In the genomic region with DNA sequence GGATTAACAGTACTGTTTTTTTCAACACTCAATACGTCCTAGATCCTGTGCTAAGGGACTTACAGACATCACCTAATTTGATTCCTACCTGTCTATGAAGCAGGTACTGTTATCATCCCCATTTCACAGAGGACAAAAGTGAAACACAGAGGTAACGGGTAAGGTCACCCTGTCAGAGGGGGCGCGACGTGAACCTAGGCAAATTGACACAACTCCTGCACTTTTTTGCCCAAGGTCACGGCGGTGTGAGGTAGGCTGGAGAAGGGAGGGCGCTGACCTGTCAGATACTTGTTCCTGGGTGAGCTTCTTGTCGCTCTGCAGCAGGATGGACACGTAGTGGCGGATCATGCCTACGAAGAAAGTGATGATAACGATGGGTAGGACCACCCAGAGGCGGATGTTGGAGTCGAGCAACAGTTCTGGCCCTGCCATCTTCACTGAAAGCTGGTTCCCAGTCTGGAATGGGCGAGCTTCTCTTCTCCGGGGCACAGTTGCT, we compare ENCODE assay signal across 8 cellular contexts. TPM values are rescaled to one million over a fixed set of nuclear protein-coding genes. Genes with fewer than 3 reads are reported as not detected.
DNase-seq lines count a peak whose midpoint lies in the region; ATAC-seq and TF ChIP-seq lines count a peak whose summit lies in the region.

No MANE protein-coding gene starts in this region.

- H3K18ac ChIP-seq in trophoblast cell (ENCODE audit: low read length) = peak overlapping the region; percentile 58

- peak overlapping the region; percentile 74 for H3K4me2 ChIP-seq in trophoblast cell (ENCODE audit: low read length)

- peak; percentile 22 for ATAC-seq in GM18520 (IDR thresholded peaks at IDR 0.05; ENCODE audit: unreplicated experiment)
- peak; percentile 21 for ATAC-seq in HG02588 (IDR thresholded peaks at IDR 0.05; ENCODE audit: unreplicated experiment)

- H4K8ac ChIP-seq in trophoblast cell (ENCODE audit: low read depth, low read length) = peak overlapping the region; percentile 76

- H3K27ac ChIP-seq in Peyer's patch (peak overlapping the region; percentile 68 to 84 (median 78)), trophoblast cell (ENCODE audit: low read depth, low read length) (no peak overlapping the region)

- peak overlapping the region; percentile 16 for H4K91ac ChIP-seq in trophoblast cell (ENCODE audit: low read depth, low read length)

- peak overlapping the region; percentile 73 for H2AK5ac ChIP-seq in trophoblast cell (ENCODE audit: low read length)

- no CpG with 5 or more reads among the region's 17 CpGs for WGBS in trophoblast cell (ENCODE audit: extremely low coverage, insufficient coverage, insufficient read length)

- no peaks in the 10 kb centered on the region for H3K9me3 ChIP-seq in Peyer's patch
- H3K9me3 ChIP-seq in trophoblast cell (ENCODE audit: insufficient read depth, low read depth, low read length) = no peaks in the 10 kb centered on the region

- H3K4me1 ChIP-seq in Peyer's patch (peaks cover 0 to 10% (median 8%) of the 10 kb centered on the region in 4 donors), trophoblast cell (ENCODE audit: control insufficient read depth in 1 of 2, insufficient read depth in 2 of 2, low read length in 2 of 2) (peaks cover 3 to 4% of the 10 kb centered on the region in 2 experiments)

- no peak overlapping the region for H2BK120ac ChIP-seq in trophoblast cell (ENCODE audit: insufficient read depth, low read length, poor library complexity)

- no peaks in the 10 kb centered on the region for H3K27me3 ChIP-seq in Peyer's patch
- no peaks in the 10 kb centered on the region for H3K27me3 ChIP-seq in trophoblast cell (ENCODE audit: insufficient read depth, low read length)

- peak overlapping the region; percentile 38 for H3K14ac ChIP-seq in trophoblast cell (ENCODE audit: low read length)

- peak overlapping the region; percentile 72 for H3K4ac ChIP-seq in trophoblast cell (ENCODE audit: low read depth, low read length)

- TF ChIP-seq CTCF in Peyer's patch (IDR thresholded peaks at IDR 0.05) (no peak), fibroblast of mammary gland (conservative IDR thresholded peaks at IDR 0.05; ENCODE audit: control insufficient read depth, insufficient read depth, low read depth, low read length) (no peak)

- H3K79me1 ChIP-seq in trophoblast cell (ENCODE audit: low read length) = peaks cover 2% of the 10 kb centered on the region

- H2AFZ ChIP-seq in trophoblast cell (ENCODE audit: insufficient read depth, low read length, poor library complexity) = peak overlapping the region; percentile 91

- no peak for TF ChIP-seq POLR2A in Peyer's patch (IDR thresholded peaks at IDR 0.05)

- no peak overlapping the region for H2BK12ac ChIP-seq in trophoblast cell (ENCODE audit: low read length)

- peaks cover 9% of the 10 kb centered on the region for H3K79me2 ChIP-seq in trophoblast cell (ENCODE audit: control insufficient read depth, insufficient read depth, low read length, poor library complexity)

- H3K9ac ChIP-seq in trophoblast cell (ENCODE audit: low read length) = peak overlapping the region; percentile 96

- H4K12ac ChIP-seq in trophoblast cell (ENCODE audit: low read depth, low read length) = peak overlapping the region; percentile 84

- H2BK5ac ChIP-seq in trophoblast cell (ENCODE audit: low read depth, low read length, poor library complexity) = peak overlapping the region; percentile 42

- DNase-seq in Peyer's patch (no peak), fibroblast of mammary gland (ENCODE audit: low read depth) (no peak), trophoblast cell (no peak), HT-29 (ENCODE audit: low spot score) (no peak), NCI-H446 treated with DMSO at 0.1 percent for 48 hours (lab: John Stamatoyannopoulos, UW) (no peak), NCI-H2171 treated with DMSO at 0.1 percent for 48 hours (lab: John Stamatoyannopoulos, UW) (no peak)

- no peak overlapping the region for H3K23ac ChIP-seq in trophoblast cell (ENCODE audit: low read length)

- peak overlapping the region; percentile 63 to 86 (median 77) for H3K4me3 ChIP-seq in Peyer's patch
- H3K4me3 ChIP-seq in fibroblast of mammary gland (ENCODE audit: control insufficient read depth, low read depth, low read length) = peak overlapping the region; percentile 99
- peak overlapping the region; percentile 92 for H3K4me3 ChIP-seq in trophoblast cell (ENCODE audit: low read depth, low read length)

- H3K36me3 ChIP-seq in Peyer's patch = peaks cover 0 to 11% (median 0%) of the 10 kb centered on the region in 3 donors
- peaks cover 6 to 13% of the 10 kb centered on the region in 2 experiments for H3K36me3 ChIP-seq in trophoblast cell (ENCODE audit: control insufficient read depth in 1 of 2, insufficient read depth in 2 of 2, low read length in 2 of 2)

RNA-seq across cellular contexts. Expression of a gene that starts 0.4 kb away (rescaled TPM):
- 10 to 100 TPM; 23.9 to 42.2 (median 32.8) TPM for total RNA-seq in Peyer's patch
- 57.3 and 58.9 TPM in 2 replicates for polyA plus RNA-seq in trophoblast cell (2013)
- total RNA-seq in HT-29 (2014; rRNA removed; shearing (Covaris generic)) = 35.5 and 41.7 TPM in 2 replicates

RNA-seq across cellular contexts. Expression of a gene that starts 34.1 kb away (rescaled TPM):
- total RNA-seq in Peyer's patch = 10 to 100 TPM in 1 of 4 donors, 1 to 10 TPM in 3; 1.9 to 13.2 (median 3.6) TPM
- 0.81 and 0.92 TPM in 2 replicates for polyA plus RNA-seq in trophoblast cell (2013)
- 0.65 and 0.89 TPM in 2 replicates for total RNA-seq in HT-29 (2014; rRNA removed; shearing (Covaris generic))

RNA-seq across cellular contexts. Expression of a gene that starts 40.0 kb away (rescaled TPM):
- total RNA-seq in Peyer's patch = 10 to 100 TPM in 1 of 4 donors, 1 to 10 TPM in 3; 4.6 to 38.0 (median 7.7) TPM
- polyA plus RNA-seq in trophoblast cell (2013) = 15.2 and 16.3 TPM in 2 replicates
- total RNA-seq in HT-29 (2014; rRNA removed; shearing (Covaris generic)) = 13.0 and 14.5 TPM in 2 replicates

RNA-seq across cellular contexts. Expression of a gene that starts 52.6 kb away (rescaled TPM):
- total RNA-seq in Peyer's patch = 10 to 100 TPM; 21.9 to 45.6 (median 34.4) TPM
- 12.6 and 13.0 TPM in 2 replicates for polyA plus RNA-seq in trophoblast cell (2013)
- 10.4 and 12.9 TPM in 2 replicates for total RNA-seq in HT-29 (2014; rRNA removed; shearing (Covaris generic))
